In genomic region chr4:26780524-26780923, GRCh38 we compare ENCODE assay signal across 9 cellular contexts.
A peak's percentile ranks its signal among the peaks of the same experiment; 100 is the strongest.
DNase-seq lines count a peak whose midpoint lies in the region; ATAC-seq lines count a peak whose summit lies in the region.
"Had no signal": no experiment of that assay in that cellular context is flagged by ENCODE, and none has a peak within 500 bp of the region (broad histone marks: within the 10 kb centered on the region; RNA-seq: fewer than 3 reads in every experiment).

No MANE protein-coding gene starts in this region.

- no peaks in the 10 kb centered on the region for H3K27me3 Mint-ChIP-seq in activated T-cell treated with anti-CD3 and anti-CD28 coated beads, Interleukin-2, amount 50 U/mL, for 4 hours (ENCODE audit: low read depth)

- H3K36me3 Mint-ChIP-seq in stimulated activated effector memory CD8-positive, alpha-beta T cell treated with anti-CD3 and anti-CD28 coated beads, Interleukin-12 subunit alpha, Interleukin-12 subunit beta, amount 100 ng/mL, for 72 hours: no peaks in the 10 kb centered on the region
- peaks cover 20% of the 10 kb centered on the region for H3K36me3 Mint-ChIP-seq in activated T-cell treated with anti-CD3 and anti-CD28 coated beads, Interleukin-2, amount 50 U/mL, for 4 hours (ENCODE audit: insufficient read depth)

- ATAC-seq in GM19397 (IDR thresholded peaks at IDR 0.05; ENCODE audit: unreplicated experiment) (peak; percentile 52), HG03095 (IDR thresholded peaks at IDR 0.05; ENCODE audit: unreplicated experiment) (peak; percentile 96)
- peak; percentile 92 for ATAC-seq in stimulated activated effector memory CD8-positive, alpha-beta T cell treated with anti-CD3 and anti-CD28 coated beads, Interleukin-12 subunit alpha, Interleukin-12 subunit beta, amount 100 ng/mL, for 72 hours
- no peak for ATAC-seq in activated T-cell treated with anti-CD3 and anti-CD28 coated beads, Interleukin-2, amount 50 U/mL, for 4 hours

- H3K9me3 Mint-ChIP-seq in stimulated activated effector memory CD8-positive, alpha-beta T cell treated with anti-CD3 and anti-CD28 coated beads, Interleukin-12 subunit alpha, Interleukin-12 subunit beta, amount 100 ng/mL, for 72 hours: no peaks in the 10 kb centered on the region
- H3K9me3 Mint-ChIP-seq in activated T-cell treated with anti-CD3 and anti-CD28 coated beads, Interleukin-2, amount 50 U/mL, for 4 hours: no peaks in the 10 kb centered on the region

- no peaks in the 10 kb centered on the region for H3K4me1 Mint-ChIP-seq in stimulated activated effector memory CD8-positive, alpha-beta T cell treated with anti-CD3 and anti-CD28 coated beads, Interleukin-12 subunit alpha, Interleukin-12 subunit beta, amount 100 ng/mL, for 72 hours
- H3K4me1 Mint-ChIP-seq in activated T-cell treated with anti-CD3 and anti-CD28 coated beads, Interleukin-2, amount 50 U/mL, for 4 hours (ENCODE audit: low read depth): no peaks in the 10 kb centered on the region

- H3K4me3 Mint-ChIP-seq in stimulated activated effector memory CD8-positive, alpha-beta T cell treated with anti-CD3 and anti-CD28 coated beads, Interleukin-12 subunit alpha, Interleukin-12 subunit beta, amount 100 ng/mL, for 72 hours: no peak overlapping the region
- H3K4me3 Mint-ChIP-seq in activated T-cell treated with anti-CD3 and anti-CD28 coated beads, Interleukin-2, amount 50 U/mL, for 4 hours: no peak overlapping the region

- H3K27ac Mint-ChIP-seq in stimulated activated effector memory CD8-positive, alpha-beta T cell treated with anti-CD3 and anti-CD28 coated beads, Interleukin-12 subunit alpha, Interleukin-12 subunit beta, amount 100 ng/mL, for 72 hours: no peak overlapping the region

- DNase-seq in T1000 (lab: John Stamatoyannopoulos, UW) (peak; percentile 64), GM19240 (ENCODE audit: insufficient read length, low spot score) (no peak), NCI-H82 (lab: John Stamatoyannopoulos, UW) (no peak)
- no peak for DNase-seq in stimulated activated effector memory CD8-positive, alpha-beta T cell treated with anti-CD3 and anti-CD28 coated beads, Interleukin-12 subunit alpha, Interleukin-12 subunit beta, amount 100 ng/mL, for 72 hours (ENCODE audit: low spot score in 2 of 2)
- no peak for DNase-seq in activated T-cell treated with anti-CD3 and anti-CD28 coated beads, Interleukin-2, amount 50 U/mL, for 4 hours
- DNase-seq: cortex of kidney, H7 had no signal

Comparison
In these comparisons a context has a peak if more than half of its experiments do, and no peak if none do; other contexts are left out.
1. ATAC-seq: peak in GM19397 (single experiment), HG03095 (single experiment) and stimulated activated effector memory CD8-positive, alpha-beta T cell treated with anti-CD3 and anti-CD28 coated beads, Interleukin-12 subunit alpha, Interleukin-12 subunit beta, amount 100 ng/mL, for 72 hours (single experiment); none in activated T-cell treated with anti-CD3 and anti-CD28 coated beads, Interleukin-2, amount 50 U/mL, for 4 hours (0 of 2).